In the genomic region with DNA sequence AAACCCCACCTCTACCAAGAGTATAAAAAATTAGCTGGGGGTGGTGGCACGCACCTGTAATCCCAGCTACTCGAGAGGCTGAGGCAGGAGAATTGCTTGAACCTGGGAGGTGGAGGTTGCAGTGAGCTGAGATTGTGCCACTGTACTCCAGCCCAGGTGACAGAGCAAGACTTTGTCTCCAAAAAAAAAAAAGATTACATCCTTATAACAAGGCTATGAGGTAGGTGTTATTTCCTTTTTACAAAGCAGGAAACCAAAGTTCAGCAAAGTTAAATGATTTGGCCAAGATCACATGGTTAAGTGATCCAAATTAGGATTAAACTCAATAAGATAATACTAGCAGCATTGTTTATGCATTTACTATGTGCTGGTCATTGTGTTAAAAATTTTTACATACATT, we compare ENCODE assay signal across 1 cellular context.
TF ChIP-seq lines count a peak whose summit lies in the region.

No MANE protein-coding gene starts in this region.

TF ChIP-seq in GM12878, 131 proteins besides CTCF, POLR2A, EP300 and RAD21:
- TF ChIP-seq RAD51 (IDR thresholded peaks at IDR 0.05) (peak; percentile 33; the same call in 1 of the 2 replicates), NR2F1 (conservative IDR thresholded peaks at IDR 0.05) (0 out of 2 replicates have a peak, but pooled peaks have one; percentile 22), ATF7 (IDR thresholded peaks at IDR 0.05; ENCODE audit: low read depth) (peak; percentile 33; the same call in 1 of the 2 replicates)
